In the genomic region with DNA sequence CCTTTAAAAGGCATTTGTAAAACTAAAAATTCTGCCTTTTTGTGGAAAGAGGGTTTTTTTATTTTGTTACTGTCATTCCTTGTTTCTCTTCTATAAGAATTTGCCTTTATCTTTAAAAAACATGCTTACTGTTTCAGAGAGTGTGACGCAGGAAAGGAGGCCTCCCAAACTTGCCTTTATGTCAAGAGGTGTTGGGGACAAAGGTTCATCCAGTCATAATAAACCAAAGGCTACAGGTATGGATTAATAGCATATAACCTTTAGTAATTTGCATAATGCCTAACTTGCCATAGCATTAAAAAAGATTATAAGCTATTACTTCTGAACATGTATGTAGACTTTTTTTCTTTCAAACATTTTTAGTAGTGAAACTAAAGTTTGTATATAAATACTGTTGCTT, we compare ENCODE assay signal across 18 cellular contexts. TPM values are rescaled to one million over a fixed set of nuclear protein-coding genes. Genes with fewer than 3 reads are reported as not detected.
DNase-seq lines count a peak whose midpoint lies in the region; ATAC-seq, FAIRE-seq and TF ChIP-seq lines count a peak whose summit lies in the region.
"Had no signal": no experiment of that assay in that cellular context is flagged by ENCODE, and none has a peak within 500 bp of the region (broad histone marks: within the 10 kb centered on the region; RNA-seq: fewer than 3 reads in every experiment).

No MANE protein-coding gene starts in this region.

- no peak for ATAC-seq in activated naive CD4-positive, alpha-beta T cell treated with anti-CD3 and anti-CD28 coated beads, Interleukin-2, amount 50 U/mL, for 72 hours
- ATAC-seq in HG02571 (IDR thresholded peaks at IDR 0.05; ENCODE audit: unreplicated experiment): no peak
- ATAC-seq: CD8-positive, alpha-beta T cell; HCT116 had no signal

- no peaks in the 10 kb centered on the region for H3K9me2 ChIP-seq in hepatocyte (replicated peaks; ENCODE audit: insufficient read depth)

- H2AFZ ChIP-seq in hepatocyte: no peak overlapping the region
- H2AFZ ChIP-seq: GM23248 had no signal

- H3K9me3 Mint-ChIP-seq in activated naive CD4-positive, alpha-beta T cell treated with anti-CD3 and anti-CD28 coated beads for 36 hours: peaks cover 5% of the 10 kb centered on the region
- no peaks in the 10 kb centered on the region for H3K9me3 Mint-ChIP-seq in activated naive CD4-positive, alpha-beta T cell treated with anti-CD3 and anti-CD28 coated beads, Interleukin-2, amount 50 U/mL, for 72 hours
- H3K9me3 Mint-ChIP-seq: CD8-positive, alpha-beta T cell had no signal

- 64% methylated on average over 1 of the region's 1 CpG for WGBS in hepatocyte (ENCODE audit: low lambda C conversion rate, missing lambda C conversion rate)

- no peak overlapping the region for H3K27ac Mint-ChIP-seq in activated naive CD4-positive, alpha-beta T cell treated with anti-CD3 and anti-CD28 coated beads for 36 hours
- no peak overlapping the region for H3K27ac Mint-ChIP-seq in activated naive CD4-positive, alpha-beta T cell treated with anti-CD3 and anti-CD28 coated beads, Interleukin-2, amount 50 U/mL, for 72 hours

- H3K4me3 Mint-ChIP-seq in activated naive CD4-positive, alpha-beta T cell treated with anti-CD3 and anti-CD28 coated beads for 36 hours: no peak overlapping the region
- H3K4me3 Mint-ChIP-seq: CD8-positive, alpha-beta T cell had no signal

- H3K79me2 ChIP-seq in hepatocyte: no peaks in the 10 kb centered on the region

- H3K4me1 ChIP-seq in hepatocyte (ENCODE audit: insufficient read depth): no peaks in the 10 kb centered on the region
- H3K4me1 ChIP-seq: BLaER1 treated with 17β-estradiol and CSF1 and Interleukin-3, amounts not matched to agents 10 nM and 100 nM; Caco-2 had no signal

- no peak overlapping the region for H3K27ac ChIP-seq in hepatocyte
- H3K27ac ChIP-seq: BLaER1 treated with 17β-estradiol and CSF1 and Interleukin-3, amounts not matched to agents 10 nM and 100 nM; GM23248 had no signal

- CTCF ChIA-PET in activated naive CD4-positive, alpha-beta T cell treated with anti-CD3 and anti-CD28 coated beads for 36 hours (lab: Charles Lee): interaction anchor here (1.0 to 2.3 kb wide), 5 partner anchors 9 to 110 kb away, joined by 3 to 17 read pairs (median 8); a partner anchor contains a TSS

- no peak for TF ChIP-seq CTCF in hepatocyte (IDR thresholded peaks at IDR 0.05; ENCODE audit: poor library complexity)

- H3K27me3 Mint-ChIP-seq in activated naive CD4-positive, alpha-beta T cell treated with anti-CD3 and anti-CD28 coated beads for 36 hours (ENCODE audit: low read depth): no peaks in the 10 kb centered on the region

- peak; percentile 27 for DNase-seq in activated naive CD4-positive, alpha-beta T cell treated with anti-CD3 and anti-CD28 coated beads for 36 hours
- DNase-seq in activated naive CD4-positive, alpha-beta T cell treated with anti-CD3 and anti-CD28 coated beads, Interleukin-2, amount 50 U/mL, for 72 hours (ENCODE audit: low spot score in 2 of 2): no peak
- no peak for DNase-seq in GM18507 (ENCODE audit: extremely low spot score, insufficient read length, low read depth)
- peak; percentile 8 for DNase-seq in hepatocyte (ENCODE audit: low spot score)
- DNase-seq in COLO829 (ENCODE audit: low spot score): no peak
- DNase-seq in NCI-H2196 (lab: John Stamatoyannopoulos, UW; ENCODE audit: unreplicated experiment): no peak
- DNase-seq: 8988T; ACHN; Caco-2; CD8-positive, alpha-beta T cell; GF-D8; GM23248; IMR-90; KBM-7 had no signal

- H3K9me3 ChIP-seq in hepatocyte (ENCODE audit: low read depth): no peaks in the 10 kb centered on the region
- H3K9me3 ChIP-seq: Caco-2 had no signal

- no peak overlapping the region for H3K4me3 ChIP-seq in hepatocyte
- H3K4me3 ChIP-seq: BLaER1 treated with 17β-estradiol and CSF1 and Interleukin-3, amounts not matched to agents 10 nM and 100 nM; GM23248 had no signal

- H3K27me3 ChIP-seq in hepatocyte: no peaks in the 10 kb centered on the region
- H3K27me3 ChIP-seq: BLaER1 treated with 17β-estradiol and CSF1 and Interleukin-3, amounts not matched to agents 10 nM and 100 nM had no signal

- no peaks in the 10 kb centered on the region for H3K36me3 ChIP-seq in hepatocyte (replicated peaks; ENCODE audit: insufficient read depth, low read depth)

- H4K20me1 ChIP-seq in hepatocyte (ENCODE audit: insufficient read depth, poor library complexity, severe bottlenecking): no peaks in the 10 kb centered on the region

- peaks cover 28% of the 10 kb centered on the region for H3K36me3 Mint-ChIP-seq in activated naive CD4-positive, alpha-beta T cell treated with anti-CD3 and anti-CD28 coated beads for 36 hours (ENCODE audit: low read depth)
- peaks cover 17 to 44% of the 10 kb centered on the region in 2 donors for H3K36me3 Mint-ChIP-seq in activated naive CD4-positive, alpha-beta T cell treated with anti-CD3 and anti-CD28 coated beads, Interleukin-2, amount 50 U/mL, for 72 hours

- H3K4me1 Mint-ChIP-seq in activated naive CD4-positive, alpha-beta T cell treated with anti-CD3 and anti-CD28 coated beads for 36 hours (ENCODE audit: low read depth): peaks cover 70% of the 10 kb centered on the region

- no peak overlapping the region for H3K4me2 ChIP-seq in hepatocyte
- H3K4me2 ChIP-seq: BLaER1 treated with 17β-estradiol and CSF1 and Interleukin-3, amounts not matched to agents 10 nM and 100 nM had no signal

- intact Hi-C loops in activated naive CD4-positive, alpha-beta T cell treated with anti-CD3 and anti-CD28 coated beads for 36 hours (cut with micrococcal nuclease): no loop called here

- peak; percentile 9 for FAIRE-seq in GM18507 (lab: Jason Lieb, UNC)
- FAIRE-seq: H54 had no signal

RNA-seq across cellular contexts. Expression of a gene that starts 34.2 kb away (rescaled TPM):
- total RNA-seq in activated naive CD4-positive, alpha-beta T cell treated with anti-CD3 and anti-CD28 coated beads for 36 hours: 10 to 100 TPM; 70.8 to 71.9 TPM
- 10 to 100 TPM; 88.2 to 92.9 TPM for total RNA-seq in activated naive CD4-positive, alpha-beta T cell treated with anti-CD3 and anti-CD28 coated beads, Interleukin-2, amount 50 U/mL, for 72 hours
- total RNA-seq in hepatocyte: 17.8 and 19.0 TPM in 2 replicates
- 9.2 and 9.9 TPM in 2 replicates for polyA plus RNA-seq in hepatocyte

Comparison
In these comparisons a context has a peak if more than half of its experiments do, and no peak if none do; other contexts are left out.
1. DNase-seq: peak in activated naive CD4-positive, alpha-beta T cell treated with anti-CD3 and anti-CD28 coated beads for 36 hours (single experiment) and hepatocyte (single experiment); none in activated naive CD4-positive, alpha-beta T cell treated with anti-CD3 and anti-CD28 coated beads, Interleukin-2, amount 50 U/mL, for 72 hours (0 of 2), GM18507 (single experiment), COLO829 (single experiment) and NCI-H2196 (single experiment).